Comparison of ENCODE assay signal across 10 cellular contexts in the genomic region with DNA sequence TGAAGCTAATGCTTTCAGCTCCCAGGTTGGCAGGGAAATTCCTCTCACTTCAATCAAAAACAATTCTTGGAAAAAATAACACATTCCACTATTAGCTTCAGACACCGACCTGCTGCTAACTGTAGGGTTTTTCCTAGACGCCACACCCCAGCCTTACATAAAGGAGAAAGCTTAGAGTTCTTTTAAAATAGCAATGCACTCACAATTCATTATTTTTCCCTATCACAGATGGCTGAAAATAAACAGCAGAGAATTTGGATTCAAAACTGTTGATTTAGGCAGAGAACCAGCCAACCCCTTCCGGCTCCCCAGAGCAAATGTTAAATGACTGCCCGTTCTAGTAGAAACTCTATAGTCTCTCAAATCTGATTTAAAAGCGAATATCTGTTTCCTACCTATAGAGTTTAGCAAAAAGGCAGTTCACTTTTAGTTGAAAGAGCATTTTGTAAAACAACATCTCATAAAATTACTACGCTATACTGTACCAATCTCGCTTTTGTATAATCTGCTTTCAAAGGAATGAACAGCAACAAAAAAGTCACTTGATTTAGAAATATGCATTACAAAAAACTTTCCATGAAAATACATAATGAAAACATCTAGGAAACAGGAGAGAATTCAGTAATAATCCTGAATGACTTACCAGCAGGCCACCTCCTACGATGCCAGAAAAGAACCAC. TPM values are rescaled to one million over a fixed set of nuclear protein-coding genes. Genes with fewer than 3 reads are reported as not detected.
DNase-seq lines count a peak whose midpoint lies in the region; ATAC-seq, FAIRE-seq and TF ChIP-seq lines count a peak whose summit lies in the region.
"Had no signal": no experiment of that assay in that cellular context is flagged by ENCODE, and none has a peak within 500 bp of the region (broad histone marks: within the 10 kb centered on the region; RNA-seq: fewer than 3 reads in every experiment).

No MANE protein-coding gene starts in this region.

- peaks cover 0 to 36% (median 22%) of the 10 kb centered on the region in 9 donors for H3K36me3 ChIP-seq in heart left ventricle

- intact Hi-C loops in activated T-helper 1 cell treated with anti-CD3 and anti-CD28 coated beads, Interleukin-12 subunit alpha, Interleukin-12 subunit beta, Interleukin-2, Interleukin-4 antibody, amounts not matched to agents 30 ng/mL and 10 ng/mL and 1 ng/mL, durations not matched to agents 14 hours and 24 hours and 36 hours (cut with micrococcal nuclease), result no loop called here
- intact Hi-C loops in heart left ventricle (cut with DNase I), result loop anchor here in 5 of 10 donors (5.0 kb wide), 2 partner anchors 35 to 45 kb away; a partner anchor contains a TSS
- intact Hi-C loops in activated CD4-positive, alpha-beta T cell treated with anti-CD3 and anti-CD28 coated beads, Interleukin-2, amount 10 ng/mL, durations not matched to agents 24 days and 14 days (cut with micrococcal nuclease), result no loop called here

- DNase-seq in EL (peak; percentile 35), heart left ventricle (peak in 1 of 5 donors; percentile 30), renal cortical epithelial cell (ENCODE audit: low read depth) (peak; percentile 73), frontal cortex (ENCODE audit: low spot score in 2 of 2) (no peak), Kasumi-1 (lab: John Stamatoyannopoulos, UW) (no peak)
- DNase-seq in activated T-helper 1 cell treated with anti-CD3 and anti-CD28 coated beads, Interleukin-12 subunit alpha, Interleukin-12 subunit beta, Interleukin-2, Interleukin-4 antibody, amounts not matched to agents 30 ng/mL and 10 ng/mL and 1 ng/mL, durations not matched to agents 14 hours and 24 hours and 36 hours (ENCODE audit: low spot score), result no peak
- DNase-seq in activated CD4-positive, alpha-beta T cell treated with anti-CD3 and anti-CD28 coated beads, Interleukin-2, amount 10 ng/mL, durations not matched to agents 24 days and 14 days, result no peak
- no peak for DNase-seq in stimulated activated effector memory CD8-positive, alpha-beta T cell treated with anti-CD3 and anti-CD28 coated beads, Interleukin-12 subunit alpha, Interleukin-12 subunit beta, amount 100 ng/mL, for 72 hours (ENCODE audit: low spot score in 2 of 2)
- DNase-seq: activated naive CD4-positive, alpha-beta T cell treated with anti-CD3 and anti-CD28 coated beads, Interleukin-2, amount 10 ng/mL, durations not matched to agents 7 days and 5 days had no signal

- no peaks in the 10 kb centered on the region for H3K9me3 ChIP-seq in heart left ventricle

- H3K36me3 Mint-ChIP-seq in activated T-helper 1 cell treated with anti-CD3 and anti-CD28 coated beads, Interleukin-12 subunit alpha, Interleukin-12 subunit beta, Interleukin-2, Interleukin-4 antibody, amounts not matched to agents 30 ng/mL and 10 ng/mL and 1 ng/mL, durations not matched to agents 14 hours and 24 hours and 36 hours (ENCODE audit: low read depth), result no peaks in the 10 kb centered on the region
- no peaks in the 10 kb centered on the region for H3K36me3 Mint-ChIP-seq in activated CD4-positive, alpha-beta T cell treated with anti-CD3 and anti-CD28 coated beads, Interleukin-2, amount 10 ng/mL, durations not matched to agents 24 days and 14 days (ENCODE audit: low read depth)
- H3K36me3 Mint-ChIP-seq in stimulated activated effector memory CD8-positive, alpha-beta T cell treated with anti-CD3 and anti-CD28 coated beads, Interleukin-12 subunit alpha, Interleukin-12 subunit beta, amount 100 ng/mL, for 72 hours, result no peaks in the 10 kb centered on the region
- H3K36me3 Mint-ChIP-seq: activated naive CD4-positive, alpha-beta T cell treated with anti-CD3 and anti-CD28 coated beads, Interleukin-2, amount 10 ng/mL, durations not matched to agents 7 days and 5 days had no signal

- peaks cover 7% of the 10 kb centered on the region for H3K27me3 Mint-ChIP-seq in activated T-helper 1 cell treated with anti-CD3 and anti-CD28 coated beads, Interleukin-12 subunit alpha, Interleukin-12 subunit beta, Interleukin-2, Interleukin-4 antibody, amounts not matched to agents 30 ng/mL and 10 ng/mL and 1 ng/mL, durations not matched to agents 14 hours and 24 hours and 36 hours (ENCODE audit: insufficient read depth)
- H3K27me3 Mint-ChIP-seq in activated CD4-positive, alpha-beta T cell treated with anti-CD3 and anti-CD28 coated beads, Interleukin-2, amount 10 ng/mL, durations not matched to agents 24 days and 14 days, result peaks cover 4% of the 10 kb centered on the region

- H3K27ac ChIP-seq in heart left ventricle, result peak overlapping the region; percentile 71 to 90 (median 84)

- no peak for FAIRE-seq in frontal cortex (lab: Jason Lieb, UNC)

- no peak overlapping the region for H3K27ac Mint-ChIP-seq in activated T-helper 1 cell treated with anti-CD3 and anti-CD28 coated beads, Interleukin-12 subunit alpha, Interleukin-12 subunit beta, Interleukin-2, Interleukin-4 antibody, amounts not matched to agents 30 ng/mL and 10 ng/mL and 1 ng/mL, durations not matched to agents 14 hours and 24 hours and 36 hours
- H3K27ac Mint-ChIP-seq in activated CD4-positive, alpha-beta T cell treated with anti-CD3 and anti-CD28 coated beads, Interleukin-2, amount 10 ng/mL, durations not matched to agents 24 days and 14 days, result no peak overlapping the region
- no peak overlapping the region for H3K27ac Mint-ChIP-seq in stimulated activated effector memory CD8-positive, alpha-beta T cell treated with anti-CD3 and anti-CD28 coated beads, Interleukin-12 subunit alpha, Interleukin-12 subunit beta, amount 100 ng/mL, for 72 hours
- H3K27ac Mint-ChIP-seq: activated naive CD4-positive, alpha-beta T cell treated with anti-CD3 and anti-CD28 coated beads, Interleukin-2, amount 10 ng/mL, durations not matched to agents 7 days and 5 days; stimulated activated naive CD8-positive, alpha-beta T cell treated with anti-CD3 and anti-CD28 coated beads, Interleukin-15, Interleukin-2, amounts not matched to agents 100 ng/mL and 50 ng/mL, for 24 hours had no signal

- peak; percentile 36 to 63 (median 49) for ATAC-seq in heart left ventricle
- no peak for ATAC-seq in stimulated activated effector memory CD8-positive, alpha-beta T cell treated with anti-CD3 and anti-CD28 coated beads, Interleukin-12 subunit alpha, Interleukin-12 subunit beta, amount 100 ng/mL, for 72 hours

- H3K27me3 ChIP-seq in heart left ventricle, result no peaks in the 10 kb centered on the region

- peaks cover 6% of the 10 kb centered on the region for H3K4me1 Mint-ChIP-seq in activated T-helper 1 cell treated with anti-CD3 and anti-CD28 coated beads, Interleukin-12 subunit alpha, Interleukin-12 subunit beta, Interleukin-2, Interleukin-4 antibody, amounts not matched to agents 30 ng/mL and 10 ng/mL and 1 ng/mL, durations not matched to agents 14 hours and 24 hours and 36 hours (ENCODE audit: low read depth)
- H3K4me1 Mint-ChIP-seq in activated CD4-positive, alpha-beta T cell treated with anti-CD3 and anti-CD28 coated beads, Interleukin-2, amount 10 ng/mL, durations not matched to agents 24 days and 14 days, result no peaks in the 10 kb centered on the region
- no peaks in the 10 kb centered on the region for H3K4me1 Mint-ChIP-seq in stimulated activated effector memory CD8-positive, alpha-beta T cell treated with anti-CD3 and anti-CD28 coated beads, Interleukin-12 subunit alpha, Interleukin-12 subunit beta, amount 100 ng/mL, for 72 hours
- H3K4me1 Mint-ChIP-seq: activated naive CD4-positive, alpha-beta T cell treated with anti-CD3 and anti-CD28 coated beads, Interleukin-2, amount 10 ng/mL, durations not matched to agents 7 days and 5 days had no signal

- H3K4me3 Mint-ChIP-seq in activated T-helper 1 cell treated with anti-CD3 and anti-CD28 coated beads, Interleukin-12 subunit alpha, Interleukin-12 subunit beta, Interleukin-2, Interleukin-4 antibody, amounts not matched to agents 30 ng/mL and 10 ng/mL and 1 ng/mL, durations not matched to agents 14 hours and 24 hours and 36 hours, result peak overlapping the region; percentile 35
- H3K4me3 Mint-ChIP-seq in activated CD4-positive, alpha-beta T cell treated with anti-CD3 and anti-CD28 coated beads, Interleukin-2, amount 10 ng/mL, durations not matched to agents 24 days and 14 days, result no peak overlapping the region
- H3K4me3 Mint-ChIP-seq in stimulated activated effector memory CD8-positive, alpha-beta T cell treated with anti-CD3 and anti-CD28 coated beads, Interleukin-12 subunit alpha, Interleukin-12 subunit beta, amount 100 ng/mL, for 72 hours, result no peak overlapping the region
- H3K4me3 Mint-ChIP-seq: activated naive CD4-positive, alpha-beta T cell treated with anti-CD3 and anti-CD28 coated beads, Interleukin-2, amount 10 ng/mL, durations not matched to agents 7 days and 5 days; stimulated activated naive CD8-positive, alpha-beta T cell treated with anti-CD3 and anti-CD28 coated beads, Interleukin-15, Interleukin-2, amounts not matched to agents 100 ng/mL and 50 ng/mL, for 24 hours had no signal

- WGBS in heart left ventricle, 4 donors, result 42 to 55% (median 48%) methylated on average over 8 of the region's 8 CpGs

- H3K9me3 Mint-ChIP-seq in activated T-helper 1 cell treated with anti-CD3 and anti-CD28 coated beads, Interleukin-12 subunit alpha, Interleukin-12 subunit beta, Interleukin-2, Interleukin-4 antibody, amounts not matched to agents 30 ng/mL and 10 ng/mL and 1 ng/mL, durations not matched to agents 14 hours and 24 hours and 36 hours, result no peaks in the 10 kb centered on the region
- no peaks in the 10 kb centered on the region for H3K9me3 Mint-ChIP-seq in activated CD4-positive, alpha-beta T cell treated with anti-CD3 and anti-CD28 coated beads, Interleukin-2, amount 10 ng/mL, durations not matched to agents 24 days and 14 days
- H3K9me3 Mint-ChIP-seq in stimulated activated effector memory CD8-positive, alpha-beta T cell treated with anti-CD3 and anti-CD28 coated beads, Interleukin-12 subunit alpha, Interleukin-12 subunit beta, amount 100 ng/mL, for 72 hours, result no peaks in the 10 kb centered on the region
- H3K9me3 Mint-ChIP-seq: activated naive CD4-positive, alpha-beta T cell treated with anti-CD3 and anti-CD28 coated beads, Interleukin-2, amount 10 ng/mL, durations not matched to agents 7 days and 5 days; stimulated activated naive CD8-positive, alpha-beta T cell treated with anti-CD3 and anti-CD28 coated beads, Interleukin-15, Interleukin-2, amounts not matched to agents 100 ng/mL and 50 ng/mL, for 24 hours had no signal

- peak overlapping the region; percentile 40 to 73 (median 60) for H3K4me3 ChIP-seq in heart left ventricle

- no peak for TF ChIP-seq POLR2A in heart left ventricle (IDR thresholded peaks at IDR 0.05)

- TF ChIP-seq CTCF in heart left ventricle (IDR thresholded peaks at IDR 0.05), result no peak

- peaks cover 0 to 48% (median 18%) of the 10 kb centered on the region in 12 donors for H3K4me1 ChIP-seq in heart left ventricle

RNA-seq across cellular contexts. Expression of a gene that starts 0.6 kb away (rescaled TPM):
- 0.13 and 0.22 TPM in 2 replicates for total RNA-seq in activated T-helper 1 cell treated with anti-CD3 and anti-CD28 coated beads, Interleukin-12 subunit alpha, Interleukin-12 subunit beta, Interleukin-2, Interleukin-4 antibody, amounts not matched to agents 30 ng/mL and 10 ng/mL and 1 ng/mL, durations not matched to agents 14 hours and 24 hours and 36 hours
- total RNA-seq in heart left ventricle (100 to 1,000 TPM in 5 of 9 donors, 10 to 100 TPM in 4; 61.6 to 224 (median 111) TPM), renal cortical epithelial cell (63.8 and 247 TPM in 2 replicates), frontal cortex (15.1 TPM)
- polyA plus RNA-seq in heart left ventricle, result 100 to 1,000 TPM in 1 of 2 donors, 10 to 100 TPM in 1; 99.4 to 117 TPM
- total RNA-seq in activated CD4-positive, alpha-beta T cell treated with anti-CD3 and anti-CD28 coated beads, Interleukin-2, amount 10 ng/mL, durations not matched to agents 24 days and 14 days, result 0.26 and 0.28 TPM in 2 replicates

RNA-seq across cellular contexts. Expression of a gene that starts 43.4 kb away (rescaled TPM):
- total RNA-seq in activated T-helper 1 cell treated with anti-CD3 and anti-CD28 coated beads, Interleukin-12 subunit alpha, Interleukin-12 subunit beta, Interleukin-2, Interleukin-4 antibody, amounts not matched to agents 30 ng/mL and 10 ng/mL and 1 ng/mL, durations not matched to agents 14 hours and 24 hours and 36 hours, result not detected in 2 replicates
- 10 to 100 TPM in 4 of 9 donors, 1 to 10 TPM in 5; 6.0 to 19.9 (median 9.1) TPM for total RNA-seq in heart left ventricle
- polyA plus RNA-seq in heart left ventricle, result 1 to 10 TPM; 4.5 to 7.0 TPM
- 11.9 and 21.5 TPM in 2 replicates for total RNA-seq in renal cortical epithelial cell
- total RNA-seq in frontal cortex, result 3.7 TPM
- total RNA-seq in activated CD4-positive, alpha-beta T cell treated with anti-CD3 and anti-CD28 coated beads, Interleukin-2, amount 10 ng/mL, durations not matched to agents 24 days and 14 days, result not detected in 2 replicates

Comparison
In these comparisons a context has a peak if more than half of its experiments do, and no peak if none do; other contexts are left out.
1. DNase-seq: peak in EL (single experiment) and renal cortical epithelial cell (single experiment); none in activated T-helper 1 cell treated with anti-CD3 and anti-CD28 coated beads, Interleukin-12 subunit alpha, Interleukin-12 subunit beta, Interleukin-2, Interleukin-4 antibody, amounts not matched to agents 30 ng/mL and 10 ng/mL and 1 ng/mL, durations not matched to agents 14 hours and 24 hours and 36 hours (single experiment), frontal cortex (0 of 2), activated CD4-positive, alpha-beta T cell treated with anti-CD3 and anti-CD28 coated beads, Interleukin-2, amount 10 ng/mL, durations not matched to agents 24 days and 14 days (single experiment), Kasumi-1 (0 of 2) and stimulated activated effector memory CD8-positive, alpha-beta T cell treated with anti-CD3 and anti-CD28 coated beads, Interleukin-12 subunit alpha, Interleukin-12 subunit beta, amount 100 ng/mL, for 72 hours (0 of 2).
2. RNA of a gene that starts 0.6 kb away (total RNA-seq): 61.6 to 224 TPM in heart left ventricle, 63.8 to 247 TPM in renal cortical epithelial cell and 15.1 TPM in frontal cortex (single experiment); 0.26 to 0.28 TPM in activated CD4-positive, alpha-beta T cell treated with anti-CD3 and anti-CD28 coated beads, Interleukin-2, amount 10 ng/mL, durations not matched to agents 24 days and 14 days and 0.13 to 0.22 TPM in activated T-helper 1 cell treated with anti-CD3 and anti-CD28 coated beads, Interleukin-12 subunit alpha, Interleukin-12 subunit beta, Interleukin-2, Interleukin-4 antibody, amounts not matched to agents 30 ng/mL and 10 ng/mL and 1 ng/mL, durations not matched to agents 14 hours and 24 hours and 36 hours; every median in the first group is over 10 times any median in the second.